Comparison of ENCODE assay signal across 8 cellular contexts in the genomic region with DNA sequence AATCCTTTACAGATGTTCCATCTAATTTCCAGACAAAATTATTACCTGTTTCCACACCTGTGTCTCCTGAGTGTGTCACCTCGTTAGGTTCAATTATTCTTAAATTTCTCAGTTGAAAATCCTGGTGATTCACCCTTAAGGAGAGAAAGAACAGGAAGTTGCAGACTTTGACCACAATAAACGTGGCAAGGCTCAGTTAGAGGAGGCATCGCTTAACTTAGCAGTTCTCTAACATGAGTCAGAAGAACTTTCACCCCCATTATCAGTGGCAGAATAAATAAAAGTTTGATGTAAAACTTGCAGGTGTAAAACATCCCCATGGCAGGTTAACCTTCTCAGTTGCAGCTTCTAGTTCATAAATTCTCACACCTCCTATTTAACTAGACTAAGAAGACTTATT. TPM values are rescaled to one million over a fixed set of nuclear protein-coding genes. Genes with fewer than 3 reads are reported as not detected.
DNase-seq lines count a peak whose midpoint lies in the region; ATAC-seq, FAIRE-seq and TF ChIP-seq lines count a peak whose summit lies in the region.

No MANE protein-coding gene starts in this region.

- H3K9ac ChIP-seq in K562 (ENCODE audit: insufficient read depth in 1 of 2, low read depth in 2 of 2, low read length in 2 of 2), result no peak overlapping the region

- in situ Hi-C loops in K562 (cut with MboI), result no loop called here

- no peak for FAIRE-seq in K562 (lab: Jason Lieb, UNC)

- BruUV-seq in K562 (replicated peaks; lab: Mats Ljungman, UMichigan), result no TSS peak

- TF ChIP-seq RAD21 in K562 (CRISPR knock-in tag; conservative IDR thresholded peaks at IDR 0.05 in 1 of 2, IDR thresholded peaks at IDR 0.05 in 1 of 2), result no peak

- H2AFZ ChIP-seq in K562 (ENCODE audit: low read depth, low read length), result no peak overlapping the region

- TF ChIP-seq EP300 in K562 (IDR thresholded peaks at IDR 0.05; ENCODE audit: low read length), result no peak

- no peaks in the 10 kb centered on the region for H3K36me3 Mint-ChIP-seq in natural killer cell

- TF ChIP-seq CTCF in AG10803 (conservative IDR thresholded peaks at IDR 0.05; ENCODE audit: low read length) (no peak), Peyer's patch (IDR thresholded peaks at IDR 0.05) (no peak), K562 (IDR thresholded peaks at IDR 0.05 in 2 of 3, conservative IDR thresholded peaks at IDR 0.05 in 1 of 3; ENCODE audit: insufficient read depth in 2 of 3, low read depth in 1 of 3, low read length in 3 of 3) (no peak), natural killer cell (IDR thresholded peaks at IDR 0.05) (no peak), coronary artery (IDR thresholded peaks at IDR 0.05) (no peak)

- peaks cover 0 to 39% (median 15%) of the 10 kb centered on the region in 4 donors for H3K4me1 ChIP-seq in Peyer's patch
- peaks cover 0 to 4% of the 10 kb centered on the region in 2 experiments; a peak in 1 of 5 replicates for H3K4me1 ChIP-seq in K562 (replicated peaks in 1 of 2; ENCODE audit: control insufficient read depth in 2 of 2, insufficient read depth in 2 of 2, low read length in 2 of 2)

- H3K79me2 ChIP-seq in K562 (ENCODE audit: control insufficient read depth, insufficient read depth, low read length), result peaks cover 12% of the 10 kb centered on the region; the same call in 2 of the 3 replicates

- intact Hi-C loops in K562 (cut with micrococcal nuclease), result no loop called here
- intact Hi-C loops in natural killer cell (cut with micrococcal nuclease), result loop anchor here (2.0 to 5.0 kb wide), 2 partner anchors 20 to 32 kb away; no protein-coding TSS in a partner anchor
- intact Hi-C loops in left ventricle myocardium superior (cut with micrococcal nuclease), result no loop called here

- H3K27me3 ChIP-seq in Peyer's patch (no peaks in the 10 kb centered on the region), K562 (ENCODE audit: control insufficient read depth in 2 of 2, insufficient read depth in 2 of 2, low read length in 2 of 2) (no peaks in the 10 kb centered on the region)

- no peaks in the 10 kb centered on the region for H3K36me3 ChIP-seq in Peyer's patch
- peaks cover 13% of the 10 kb centered on the region; the same call in 2 of the 3 replicates for H3K36me3 ChIP-seq in K562 (ENCODE audit: control insufficient read depth, insufficient read depth, low read length)

- DNase-seq in AG10803 (ENCODE audit: low read depth) (peak; percentile 83), Peyer's patch (peak in 1 of 3 donors; percentile 72), K562 (ENCODE audit: extremely low read depth in 1 of 4, low spot score in 3 of 4) (peak in 1 of 4 experiments; percentile 18), natural killer cell (no peak), NCI-H1417 (lab: John Stamatoyannopoulos, UW) (no peak), coronary artery (ENCODE audit: low spot score) (no peak), left ventricle myocardium superior (no peak)

- WGBS in K562 (ENCODE audit: insufficient coverage, low coverage, missing lambda C conversion rate), result 35% methylated on average over 3 of the region's 3 CpGs

- H3K9me1 ChIP-seq in K562 (ENCODE audit: control insufficient read depth, insufficient read depth, low read length), result no peaks in the 10 kb centered on the region

- H3K9me3 Mint-ChIP-seq in natural killer cell, result peaks cover 3 to 4% of the 10 kb centered on the region in 2 donors

- no peaks in the 10 kb centered on the region for H3K9me3 ChIP-seq in Peyer's patch
- no peaks in the 10 kb centered on the region for H3K9me3 ChIP-seq in K562 (replicated peaks; ENCODE audit: control insufficient read depth, insufficient read depth, low read depth, low read length)

- H3K4me3 ChIP-seq in AG10803 (ENCODE audit: low read length), result no peak overlapping the region
- H3K4me3 ChIP-seq in Peyer's patch, result peak overlapping the region in 2 of 4 donors; percentile 34 to 36
- no peak overlapping the region for H3K4me3 ChIP-seq in K562
- H3K4me3 ChIP-seq in coronary artery, result no peak overlapping the region

- H3K27ac Mint-ChIP-seq in natural killer cell, result peak overlapping the region; percentile 82 to 92

- POLR2A ChIA-PET in K562 (lab: Yijun Ruan, JAX), result no interaction called here

- peak overlapping the region in 3 of 4 donors; percentile 54 to 80 (median 72) for H3K27ac ChIP-seq in Peyer's patch
- H3K27ac ChIP-seq in K562 (ENCODE audit: extremely low read depth, low read depth, low read length), result no peak overlapping the region
- no peak overlapping the region for H3K27ac ChIP-seq in coronary artery

- ATAC-seq in GM21723 (IDR thresholded peaks at IDR 0.05; ENCODE audit: unreplicated experiment) (peak; percentile 42), K562 (peak; percentile 56; the same call in 2 of the 3 replicates), natural killer cell (peak; percentile 83 to 89 (median 89)), left ventricle myocardium superior (no peak)

- H3K27me3 Mint-ChIP-seq in natural killer cell (ENCODE audit: low read depth in 2 of 2), result no peaks in the 10 kb centered on the region

- no peak overlapping the region for H3K4me2 ChIP-seq in K562 (ENCODE audit: insufficient read depth, low read length)

- TF ChIP-seq POLR2A in Peyer's patch (IDR thresholded peaks at IDR 0.05) (peak in 1 of 2 donors; percentile 36), K562 (conservative IDR thresholded peaks at IDR 0.05) (no peak)

- peak overlapping the region; percentile 81 for H3K4me3 Mint-ChIP-seq in natural killer cell

- H4K20me1 ChIP-seq in K562 (replicated peaks; ENCODE audit: control insufficient read depth, insufficient read depth, low read length), result no peaks in the 10 kb centered on the region

- peaks cover 84 to 85% of the 10 kb centered on the region in 2 donors for H3K4me1 Mint-ChIP-seq in natural killer cell

- CTCF ChIA-PET in K562 (lab: Yijun Ruan, JAX; ENCODE audit: low intra/inter-chr PET ratio), result no interaction called here

TF ChIP-seq in K562, 482 proteins besides CTCF, POLR2A, EP300 and RAD21:
- TF ChIP-seq FOSL1 (tag; conservative IDR thresholded peaks at IDR 0.05) (peak; percentile 62), PTRF (tag; IDR thresholded peaks at IDR 0.05) (no peak)

RNA-seq across cellular contexts. Expression of a gene that starts 8.3 kb away (rescaled TPM):
- 100 to 1,000 TPM; 148 to 295 (median 263) TPM for total RNA-seq in Peyer's patch
- total RNA-seq in K562 (2011; cell fraction: chromatin; rRNA removed; ENCODE audit: low replicate concordance), result 76.3 and 157 TPM in 2 replicates
- total RNA-seq in K562 (2011; cell fraction: nucleolus; rRNA removed), result 77.2 and 79.0 TPM in 2 replicates
- total RNA-seq in K562 (2011; cell fraction: nucleoplasm; rRNA removed), result 76.5 and 76.6 TPM in 2 replicates
- 40.1 and 50.2 TPM in 2 replicates for total RNA-seq in K562 (2014; rRNA removed)
- total RNA-seq in K562 (2014; rRNA removed; fragmentation: Illumina TruSeq; extraction: Trizol), result 37.7 and 39.8 TPM in 2 replicates
- 35.6 and 39.1 TPM in 2 replicates for total RNA-seq in K562 (2015; rRNA removed; fragmentation: Illumina TruSeq; extraction: Trizol)
- 32.8 and 43.0 TPM in 2 replicates for total RNA-seq in K562 (2021)
- polyA plus RNA-seq in K562 (2011; rRNA removed), result 93.5 and 120 TPM in 2 replicates
- 250 and 271 TPM in 2 replicates for polyA plus RNA-seq in K562 (2011; cell fraction: cytosol; rRNA removed)
- 148 and 194 TPM in 2 replicates for polyA plus RNA-seq in K562 (2011; cell fraction: nucleus; rRNA removed)
- 29.6 and 49.8 TPM in 2 replicates for polyA plus RNA-seq in K562 (2012)
- polyA plus RNA-seq in K562 (2014; fragmentation: Illumina TruSeq; extraction: Trizol), result 62.6 and 66.5 TPM in 2 replicates
- 10 to 100 TPM; 24.2 to 50.6 TPM for polyA plus RNA-seq in K562 (2014; fragmentation: Nextera tagmentation; extraction: Ambion mirVana)
- 42.2 and 58.7 TPM in 2 replicates for polyA plus RNA-seq in K562 (2014; rRNA removed)
- 159 and 165 TPM in 2 replicates for polyA minus RNA-seq in K562 (2011; rRNA and poly(A)+ RNA removed)
- polyA minus RNA-seq in K562 (2011; cell fraction: cytosol; rRNA and poly(A)+ RNA removed), result 75.6 and 82.5 TPM in 2 replicates
- 67.7 and 116 TPM in 2 replicates for polyA minus RNA-seq in K562 (2011; cell fraction: nucleus; rRNA and poly(A)+ RNA removed)
- 100 to 1,000 TPM; 102 to 118 (median 106) TPM for total RNA-seq in natural killer cell
- 36.4 TPM for total RNA-seq in left ventricle myocardium superior

Comparison
In these comparisons a context has a peak if more than half of its experiments do, and no peak if none do; other contexts are left out.
1. H3K27ac ChIP-seq: peak in Peyer's patch (3 of 4); none in K562 (single experiment) and coronary artery (0 of 2).